In genomic region chr12:92075425-92075891, GRCh38 we compare ENCODE assay signal across 11 cellular contexts.
DNase-seq lines count a peak whose midpoint lies in the region; ATAC-seq and TF ChIP-seq lines count a peak whose summit lies in the region.
"Had no signal": no experiment of that assay in that cellular context is flagged by ENCODE, and none has a peak within 500 bp of the region (broad histone marks: within the 10 kb centered on the region; RNA-seq: fewer than 3 reads in every experiment).

No MANE protein-coding gene starts in this region.

- no peak overlapping the region for H3K4me2 ChIP-seq in GM23338

- no peaks in the 10 kb centered on the region for H3K9me3 Mint-ChIP-seq in GM23338

- intact Hi-C loops in left lung (cut with DNase I), result no loop called here

- no peaks in the 10 kb centered on the region for H3K27me3 ChIP-seq in HL-60 (ENCODE audit: insufficient read depth, poor library complexity, severe bottlenecking)
- no peaks in the 10 kb centered on the region for H3K27me3 ChIP-seq in left lung
- H3K27me3 ChIP-seq in GM23338 (ENCODE audit: insufficient read depth), result no peaks in the 10 kb centered on the region

- DNase-seq in AG04449 (ENCODE audit: low read depth, low spot score) (peak; percentile 82), HL-60 (ENCODE audit: low read depth in 1 of 2, low spot score in 1 of 2) (no peak), cerebellar cortex (ENCODE audit: low spot score) (peak; percentile 90), left lung (no peak), GM23338 (ENCODE audit: low spot score) (no peak), NCI-H146 (lab: John Stamatoyannopoulos, UW) (no peak)
- DNase-seq: erythroblast; stimulated activated CD4-positive, alpha-beta T cell treated with anti-CD3 and anti-CD28 coated beads, Interleukin-15, amount 100 ng/mL, for 24 hours; stimulated activated naive CD4-positive, alpha-beta T cell treated with Interleukin-2 at 50 U/mL for 16 hours had no signal

- H3K4me1 ChIP-seq in left lung (peaks cover 0 to 49% of the 10 kb centered on the region in 2 donors), GM23338 (ENCODE audit: insufficient read depth) (peaks cover 5% of the 10 kb centered on the region; the same call in 1 of the 2 replicates)

- no peaks in the 10 kb centered on the region for H3K36me3 ChIP-seq in left lung
- no peaks in the 10 kb centered on the region for H3K36me3 ChIP-seq in GM23338 (ENCODE audit: insufficient read depth)

- H3K4me3 Mint-ChIP-seq in GM23338, result no peak overlapping the region

- no peaks in the 10 kb centered on the region for H3K79me2 ChIP-seq in GM23338 (replicated peaks; ENCODE audit: insufficient read depth)

- no peaks in the 10 kb centered on the region for H4K20me1 ChIP-seq in GM23338 (replicated peaks; ENCODE audit: insufficient read depth)

- H3K9me2 ChIP-seq in GM23338 (ENCODE audit: insufficient read depth), result no peaks in the 10 kb centered on the region; the same call in 1 of the 2 replicates

- H3F3A ChIP-seq in GM23338 (replicated peaks; ENCODE audit: low read depth), result no peaks in the 10 kb centered on the region

- H3K9me3 ChIP-seq in left lung, result no peaks in the 10 kb centered on the region

- H2AFZ ChIP-seq in GM23338, result no peak overlapping the region

- H3K4me1 Mint-ChIP-seq in GM23338, result peaks cover 4% of the 10 kb centered on the region; the same call in 2 of the 3 replicates

- CTCF ChIA-PET in AG04449 (lab: Yijun Ruan, JAX), result interaction anchor here (1.0 to 1.7 kb wide), 4 partner anchors 15 to 263 kb away, joined by 3 to 8 read pairs (median 4); no protein-coding TSS in a partner anchor

- peaks cover 2% of the 10 kb centered on the region for H3K27me3 Mint-ChIP-seq in GM23338 (ENCODE audit: insufficient read depth, low read depth, poor library complexity)

- H3K4me3 ChIP-seq in AG04449 (ENCODE audit: low read depth, low read length) (no peak overlapping the region), HL-60 (replicated peaks; ENCODE audit: insufficient read depth, low read length) (no peak overlapping the region), left lung (no peak overlapping the region), GM23338 (no peak overlapping the region)

- TF ChIP-seq CTCF in AG04449 (IDR thresholded peaks at IDR 0.05; ENCODE audit: insufficient read depth, low read length, missing control alignments) (no peak), HL-60 (IDR thresholded peaks at IDR 0.05; ENCODE audit: insufficient read depth, low read length) (no peak), left lung (IDR thresholded peaks at IDR 0.05) (no peak), GM23338 (conservative IDR thresholded peaks at IDR 0.05; ENCODE audit: low read depth in 2 of 2) (no peak)

- no peak overlapping the region for H3K27ac Mint-ChIP-seq in GM23338

- POLR2A ChIA-PET in AG04449 (lab: Yijun Ruan, JAX), result interaction anchor here (0.7 to 2.0 kb wide), 5 partner anchors 15 to 117 kb away, joined by 3 to 33 read pairs (median 5); partner anchors contain the start of gene BTG1

- ATAC-seq in left lung (peak; percentile 44), GM23338 (no peak), HG03469 (IDR thresholded peaks at IDR 0.05; ENCODE audit: unreplicated experiment) (no peak), HG03159 (IDR thresholded peaks at IDR 0.05; ENCODE audit: unreplicated experiment) (no peak)

- H3K36me3 Mint-ChIP-seq in GM23338 (ENCODE audit: low read depth), result no peaks in the 10 kb centered on the region; the same call in 2 of the 3 replicates

- H3K27ac ChIP-seq in HL-60 (replicated peaks) (0 out of 2 replicates have a peak overlapping the region, but pooled peaks have one; percentile 7), left lung (peak overlapping the region in 1 of 2 donors; percentile 15), GM23338 (ENCODE audit: low read depth) (no peak overlapping the region)

TF ChIP-seq in GM23338, 12 proteins besides CTCF, POLR2A, EP300 and RAD21 (continues in another document):
- TF ChIP-seq POLR2AphosphoS5 (IDR thresholded peaks at IDR 0.05; ENCODE audit: low read depth) (no peak), ZNF114 (CRISPR knock-in tag; IDR thresholded peaks at IDR 0.05) (no peak), ETS1 (IDR thresholded peaks at IDR 0.05) (no peak), EZH2phosphoT487 (IDR thresholded peaks at IDR 0.05; ENCODE audit: unreplicated experiment) (no peak), STAT1 (IDR thresholded peaks at IDR 0.05; ENCODE audit: unreplicated experiment) (no peak), ZNF331 (CRISPR knock-in tag; IDR thresholded peaks at IDR 0.05; ENCODE audit: low read depth) (no peak), NANOG (IDR thresholded peaks at IDR 0.05; ENCODE audit: borderline replicate concordance) (no peak), EZH2 (IDR thresholded peaks at IDR 0.05; ENCODE audit: low read depth, unreplicated experiment) (no peak), ZNF462 (CRISPR knock-in tag; IDR thresholded peaks at IDR 0.05) (no peak)

Comparison
In these comparisons a context has a peak if more than half of its experiments do, and no peak if none do; other contexts are left out.
1. DNase-seq: peak in AG04449 (single experiment) and cerebellar cortex (single experiment); none in HL-60 (0 of 2), left lung (0 of 2), GM23338 (single experiment) and NCI-H146 (single experiment).